Comparison of ENCODE assay signal across 1 cellular context in genomic region chr10:89655722-89656121, GRCh38.
TF ChIP-seq lines count a peak whose summit lies in the region.

No MANE protein-coding gene starts in this region.

TF ChIP-seq in GM12878, 131 proteins besides CTCF, POLR2A, EP300 and RAD21:
- TF ChIP-seq SPI1 (IDR thresholded peaks at IDR 0.05; ENCODE audit: borderline replicate concordance, insufficient read depth, low read depth, low read length) (peak; percentile 83), NFXL1 (IDR thresholded peaks at IDR 0.05; ENCODE audit: borderline replicate concordance) (no peak), USF2 (IDR thresholded peaks at IDR 0.05; ENCODE audit: borderline replicate concordance, low read depth, low read length) (no peak), DPF2 (IDR thresholded peaks at IDR 0.05) (no peak), RAD51 (IDR thresholded peaks at IDR 0.05) (0 out of 2 replicates have a peak, but pooled peaks have one; percentile 37), POU2F2 (IDR thresholded peaks at IDR 0.05; ENCODE audit: borderline replicate concordance, low read depth, low read length) (peak; percentile 69; the same call in 1 of the 3 replicates), JUND (IDR thresholded peaks at IDR 0.05; ENCODE audit: low read depth, low read length) (no peak)
